ENCODE assay signal across 8 cellular contexts in genomic region chr1:74732071-74732946, GRCh38. TPM values are rescaled to one million over a fixed set of nuclear protein-coding genes. Genes with fewer than 3 reads are reported as not detected.
DNase-seq lines count a peak whose midpoint lies in the region; ATAC-seq, FAIRE-seq and TF ChIP-seq lines count a peak whose summit lies in the region.
"Not testable (repeated sequence)": the region's sequence is repeated elsewhere in the genome, so short reads cannot be mapped to it uniquely, and the experiment has no call there.

No MANE protein-coding gene starts in this region.

- 13 to 17% methylated on average over 11 to 15 of the region's 17 CpGs for WGBS in thyroid gland, 2 donors

- peak overlapping the region; percentile 98 for H3K27ac Mint-ChIP-seq in astrocyte (ENCODE audit: unreplicated experiment)
- not testable (repeated sequence) for H3K27ac Mint-ChIP-seq in neural crest cell (ENCODE audit: unreplicated experiment)

- not testable (repeated sequence) for H3K27ac ChIP-seq in SJSA1
- peak overlapping the region; percentile 91 for H3K27ac ChIP-seq in astrocyte (ENCODE audit: low read depth, low read length)
- peak overlapping the region in 2 of 3 donors; percentile 10 to 84 for H3K27ac ChIP-seq in thyroid gland

- H3K4me3 ChIP-seq in GM06990 (replicated peaks; ENCODE audit: low read depth, low read length): peak overlapping the region; percentile 82
- peak overlapping the region; percentile 64 for H3K4me3 ChIP-seq in SJSA1
- peak overlapping the region; percentile 94 for H3K4me3 ChIP-seq in astrocyte (ENCODE audit: insufficient read depth, low read depth, low read length)
- peak overlapping the region in 2 of 3 donors; percentile 83 for H3K4me3 ChIP-seq in thyroid gland (replicated peaks in 1 of 3)

- H3K36me3 Mint-ChIP-seq in astrocyte (ENCODE audit: low read depth, unreplicated experiment); neural crest cell (ENCODE audit: low read depth): not testable (repeated sequence)

- TF ChIP-seq CTCF in GM06990 (IDR thresholded peaks at IDR 0.05; ENCODE audit: insufficient read depth, low read length, poor library complexity, severe bottlenecking); astrocyte (IDR thresholded peaks at IDR 0.05; ENCODE audit: insufficient read depth, low read depth, low read length); neural crest cell (conservative IDR thresholded peaks at IDR 0.05); thyroid gland (IDR thresholded peaks at IDR 0.05): not testable (repeated sequence)

- not testable (repeated sequence) for H3K27me3 Mint-ChIP-seq in astrocyte (ENCODE audit: low read depth, unreplicated experiment); neural crest cell (ENCODE audit: low read depth)

- intact Hi-C loops in left cardiac atrium (cut with DNase I); thyroid gland (cut with DNase I): not testable (repeated sequence)

- H3K4me1 ChIP-seq in SJSA1 (replicated peaks) (peaks cover 26% of the 10 kb centered on the region), astrocyte (ENCODE audit: insufficient read depth, low read length) (peaks cover 19% of the 10 kb centered on the region), thyroid gland (peaks cover 16 to 27% of the 10 kb centered on the region in 2 donors)

- not testable (repeated sequence) for FAIRE-seq in astrocyte (lab: Jason Lieb, UNC)

- H3K9ac ChIP-seq in astrocyte (ENCODE audit: low read length): peak overlapping the region; percentile 94

- H4K20me1 ChIP-seq in astrocyte (ENCODE audit: insufficient read depth, low read length): not testable (repeated sequence)

- not testable (repeated sequence) for H3K27me3 ChIP-seq in GM06990 (replicated peaks; ENCODE audit: control insufficient read depth, insufficient read depth, low read length); SJSA1 (replicated peaks); astrocyte (ENCODE audit: insufficient read depth, low read length); thyroid gland

- H3K4me1 Mint-ChIP-seq in astrocyte (ENCODE audit: low read depth, unreplicated experiment): peaks cover 33% of the 10 kb centered on the region
- H3K4me1 Mint-ChIP-seq in neural crest cell: peaks cover 14% of the 10 kb centered on the region

- peak; percentile 58 for DNase-seq in GM06990 (ENCODE audit: extremely low read depth, insufficient read length)
- DNase-seq in SJSA1 (ENCODE audit: low read depth in 1 of 2, low spot score in 2 of 2); astrocyte (ENCODE audit: low read depth); neural crest cell (ENCODE audit: low read depth, low spot score); thyroid gland: not testable (repeated sequence)
- peak; percentile 27 for DNase-seq in left cardiac atrium

- H3K36me3 ChIP-seq in GM06990 (ENCODE audit: control insufficient read depth, insufficient read depth, low read length); astrocyte (ENCODE audit: insufficient read depth, low read length); thyroid gland: not testable (repeated sequence)
- H3K36me3 ChIP-seq in SJSA1: peaks cover 30% of the 10 kb centered on the region

- peak; percentile 9 for ATAC-seq in GM21576 (IDR thresholded peaks at IDR 0.05; ENCODE audit: unreplicated experiment)
- peak; percentile 13 for ATAC-seq in HG03342 (IDR thresholded peaks at IDR 0.05; ENCODE audit: unreplicated experiment)
- ATAC-seq in left cardiac atrium: peak; percentile 17 to 34

- peak overlapping the region; percentile 98 for H2AFZ ChIP-seq in astrocyte (ENCODE audit: low read depth, low read length)

- not testable (repeated sequence) for TF ChIP-seq POLR2A in thyroid gland (IDR thresholded peaks at IDR 0.05)

- H3K4me3 Mint-ChIP-seq in astrocyte (ENCODE audit: unreplicated experiment): peak overlapping the region; percentile 98
- peak overlapping the region; percentile 94 for H3K4me3 Mint-ChIP-seq in neural crest cell

- H3K9me3 Mint-ChIP-seq in astrocyte (ENCODE audit: unreplicated experiment); neural crest cell: not testable (repeated sequence)

- H3K79me2 ChIP-seq in astrocyte (ENCODE audit: insufficient read depth, low read length): peaks cover 71% of the 10 kb centered on the region

- H3K4me2 ChIP-seq in astrocyte (ENCODE audit: low read length): peak overlapping the region; percentile 92

- not testable (repeated sequence) for H3K9me3 ChIP-seq in SJSA1 (replicated peaks); astrocyte (ENCODE audit: insufficient read depth, low read depth, low read length); thyroid gland

RNA-seq across cellular contexts. Expression of gene CRYZ, which starts 0.5 kb away (rescaled TPM):
- 84.0 and 101 TPM in 2 replicates for total RNA-seq in SJSA1 (2014; rRNA removed; shearing (Covaris generic))
- 29.8 and 31.0 TPM in 2 replicates for total RNA-seq in astrocyte
- 10 to 100 TPM; 23.6 to 35.5 TPM for total RNA-seq in left cardiac atrium
- 12.5 and 12.8 TPM in 2 replicates for total RNA-seq in neural crest cell
- total RNA-seq in thyroid gland: 10 to 100 TPM; 45.3 to 92.1 (median 58.0) TPM

RNA-seq across cellular contexts. Expression of gene TYW3, which starts 0.6 kb away (rescaled TPM):
- 25.8 and 41.4 TPM in 2 replicates for total RNA-seq in SJSA1 (2014; rRNA removed; shearing (Covaris generic))
- total RNA-seq in astrocyte (17.2 and 19.4 TPM in 2 replicates), left cardiac atrium (10 to 100 TPM; 20.9 to 21.1 TPM), neural crest cell (6.8 and 7.9 TPM in 2 replicates), thyroid gland (10 to 100 TPM; 18.0 to 23.5 (median 21.1) TPM)

RNA-seq across cellular contexts. Expression of gene ERICH3, which starts 58.7 kb away (rescaled TPM):
- not detected in 2 replicates for total RNA-seq in SJSA1 (2014; rRNA removed; shearing (Covaris generic))
- total RNA-seq in astrocyte (not detected in 2 replicates), left cardiac atrium (not detected), neural crest cell (0.32 TPM in 1 of 2 replicates, not detected in the other), thyroid gland (under 1 TPM in 2 of 4 donors, not detected in 2; 0.11 to 0.40 TPM)
